Comparison of ENCODE assay signal across 8 cellular contexts in genomic region chr11:17389205-17389956, GRCh38. TPM values are rescaled to one million over a fixed set of nuclear protein-coding genes. Genes with fewer than 3 reads are reported as not detected.
DNase-seq lines count a peak whose midpoint lies in the region; ATAC-seq, FAIRE-seq and TF ChIP-seq lines count a peak whose summit lies in the region.

No MANE protein-coding gene starts in this region.

- H3K36me3 Mint-ChIP-seq in activated B cell treated with CpG ODN at 0.5 μM for 24 hours (ENCODE audit: low read depth): no peaks in the 10 kb centered on the region

- no peak for TF ChIP-seq POLR2A in GM12891 (IDR thresholded peaks at IDR 0.05; ENCODE audit: low read depth, low read length)

- DNase-seq in GM12891 (ENCODE audit: insufficient read length, low spot score) (peak; percentile 84), NCI-H2081 treated with DMSO at 0.1 percent for 48 hours (lab: John Stamatoyannopoulos, UW) (peak; percentile 25), activated B cell treated with CpG ODN at 0.5 μM for 24 hours (peak; percentile 85), cardiac fibroblast (ENCODE audit: low read depth in 2 of 2) (peak; percentile 15 to 34), kidney (peak; percentile 93)
- DNase-seq in stimulated activated CD4-positive, alpha-beta T cell treated with anti-CD3 and anti-CD28 coated beads, Interleukin-1b, Interleukin-23, amount 100 ng/mL, for 1 hour (ENCODE audit: low read depth in 2 of 2): peak; percentile 58 to 76

- no peaks in the 10 kb centered on the region for H3K27me3 Mint-ChIP-seq in activated B cell treated with CpG ODN at 0.5 μM for 24 hours

- H3K36me3 ChIP-seq in kidney (ENCODE audit: control insufficient read depth in 1 of 2, insufficient read depth in 2 of 2, low read length in 2 of 2): no peaks in the 10 kb centered on the region

- no peak overlapping the region for H3K9ac ChIP-seq in kidney (ENCODE audit: low read length in 2 of 2)

- peak overlapping the region; percentile 84 for H3K4me3 Mint-ChIP-seq in activated B cell treated with CpG ODN at 0.5 μM for 24 hours

- POLR2A ChIA-PET in activated B cell treated with CpG ODN at 0.5 μM for 24 hours (lab: Charles Lee): interaction anchor here (0.5 kb wide), 2 partner anchors 37 to 111 kb away, joined by 3 to 4 read pairs; no protein-coding TSS in a partner anchor

- FAIRE-seq in GM12891 (lab: Jason Lieb, UNC) (no peak), kidney (lab: Jason Lieb, UNC) (no peak)

- H3K9me3 ChIP-seq in kidney (ENCODE audit: control insufficient read depth in 1 of 2, low read length in 2 of 2): no peaks in the 10 kb centered on the region

- peak overlapping the region; percentile 59 for H3K27ac Mint-ChIP-seq in activated B cell treated with CpG ODN at 0.5 μM for 24 hours

- CTCF ChIA-PET in activated B cell treated with CpG ODN at 0.5 μM for 24 hours (lab: Charles Lee): interaction anchor here (0.7 to 1.1 kb wide), 3 partner anchors 11 to 139 kb away, joined by 3 read pairs; no protein-coding TSS in a partner anchor

- no peak overlapping the region for H3K27ac ChIP-seq in kidney (ENCODE audit: low read depth in 2 of 2, low read length in 2 of 2)

- peak overlapping the region; percentile 32 to 33 for H3K4me3 ChIP-seq in cardiac fibroblast (replicated peaks in 1 of 2; ENCODE audit: low read depth in 2 of 2, low read length in 2 of 2)
- peak overlapping the region; percentile 35 to 58 for H3K4me3 ChIP-seq in kidney (ENCODE audit: low read length in 2 of 2)

- peaks cover 0 to 6% of the 10 kb centered on the region in 2 donors for H3K4me1 ChIP-seq in kidney (ENCODE audit: control insufficient read depth in 1 of 2, insufficient read depth in 1 of 2, low read depth in 1 of 2, low read length in 2 of 2)

- intact Hi-C loops in activated B cell treated with CpG ODN at 0.5 μM for 24 hours (cut with micrococcal nuclease) (loop anchor here (1.0 to 10.0 kb wide), 8 partner anchors 35 to 605 kb away; partner anchors contain the start of genes KCNC1, NUCB2, PIK3C2A and RPS13), kidney (cut with DNase I) (no loop called here)

- no peaks in the 10 kb centered on the region for H3K9me3 Mint-ChIP-seq in activated B cell treated with CpG ODN at 0.5 μM for 24 hours

- peak; percentile 56 for ATAC-seq in HG02970 (IDR thresholded peaks at IDR 0.05; ENCODE audit: low FRiP score, unreplicated experiment)
- ATAC-seq in activated B cell treated with CpG ODN at 0.5 μM for 24 hours (ENCODE audit: low read depth): peak; percentile 90
- ATAC-seq in HG03378 (IDR thresholded peaks at IDR 0.05; ENCODE audit: unreplicated experiment): no peak

- no peak for TF ChIP-seq CTCF in activated B cell treated with CpG ODN at 0.5 μM for 24 hours (IDR thresholded peaks at IDR 0.05)
- peak; percentile 33 for TF ChIP-seq CTCF in cardiac fibroblast (IDR thresholded peaks at IDR 0.05; ENCODE audit: low read depth, low read length)
- peak; percentile 47 for TF ChIP-seq CTCF in kidney (IDR thresholded peaks at IDR 0.05; ENCODE audit: borderline replicate concordance, extremely low read depth, insufficient read depth)

- H3K4me1 Mint-ChIP-seq in activated B cell treated with CpG ODN at 0.5 μM for 24 hours: peaks cover 18% of the 10 kb centered on the region

TF ChIP-seq in GM12891, 5 proteins besides CTCF, POLR2A, EP300 and RAD21:
- TF ChIP-seq POU2F2 (IDR thresholded peaks at IDR 0.05; ENCODE audit: low read depth, low read length) (no peak), SPI1 (IDR thresholded peaks at IDR 0.05; ENCODE audit: low read depth, low read length) (no peak), PAX5 (IDR thresholded peaks at IDR 0.05; ENCODE audit: insufficient read depth, low read length, severe bottlenecking) (no peak), POLR2AphosphoS5 (IDR thresholded peaks at IDR 0.05; ENCODE audit: low read depth, low read length) (no peak), TAF1 (IDR thresholded peaks at IDR 0.05; ENCODE audit: low read depth, low read length) (no peak)

RNA-seq across cellular contexts. Expression of gene KCNJ11, which starts 0.9 kb away (rescaled TPM):
- polyA plus RNA-seq in GM12891 (2012; ENCODE audit: low read depth, missing spikeins): 0.19 TPM
- total RNA-seq in activated B cell treated with CpG ODN at 0.5 μM for 24 hours: 0.54 and 1.2 TPM in 2 replicates
- 4.8 TPM for total RNA-seq in kidney
- 3.6 TPM for polyA plus RNA-seq in kidney (ENCODE audit: insufficient read depth, low read depth, low replicate concordance)

RNA-seq across cellular contexts. Expression of gene NCR3LG1, which starts 37.8 kb away (rescaled TPM):
- polyA plus RNA-seq in GM12891 (2012; ENCODE audit: low read depth, missing spikeins): 0.31 TPM
- total RNA-seq in activated B cell treated with CpG ODN at 0.5 μM for 24 hours (1.1 TPM in 2 replicates), kidney (4.5 TPM)
- 0.71 TPM for polyA plus RNA-seq in kidney (ENCODE audit: insufficient read depth, low read depth, low replicate concordance)

Comparison
In these comparisons a context has a peak if more than half of its experiments do, and no peak if none do; other contexts are left out.
1. DNase-seq: peak in every context shown above with its lines; median percentile 93 in kidney; 85 in activated B cell treated with CpG ODN at 0.5 μM for 24 hours; 84 in GM12891; 67 in stimulated activated CD4-positive, alpha-beta T cell treated with anti-CD3 and anti-CD28 coated beads, Interleukin-1b, Interleukin-23, amount 100 ng/mL, for 1 hour; 25 in NCI-H2081 treated with DMSO at 0.1 percent for 48 hours; 24 in cardiac fibroblast.